ENCODE assay signal across 10 cellular contexts in the genomic region with DNA sequence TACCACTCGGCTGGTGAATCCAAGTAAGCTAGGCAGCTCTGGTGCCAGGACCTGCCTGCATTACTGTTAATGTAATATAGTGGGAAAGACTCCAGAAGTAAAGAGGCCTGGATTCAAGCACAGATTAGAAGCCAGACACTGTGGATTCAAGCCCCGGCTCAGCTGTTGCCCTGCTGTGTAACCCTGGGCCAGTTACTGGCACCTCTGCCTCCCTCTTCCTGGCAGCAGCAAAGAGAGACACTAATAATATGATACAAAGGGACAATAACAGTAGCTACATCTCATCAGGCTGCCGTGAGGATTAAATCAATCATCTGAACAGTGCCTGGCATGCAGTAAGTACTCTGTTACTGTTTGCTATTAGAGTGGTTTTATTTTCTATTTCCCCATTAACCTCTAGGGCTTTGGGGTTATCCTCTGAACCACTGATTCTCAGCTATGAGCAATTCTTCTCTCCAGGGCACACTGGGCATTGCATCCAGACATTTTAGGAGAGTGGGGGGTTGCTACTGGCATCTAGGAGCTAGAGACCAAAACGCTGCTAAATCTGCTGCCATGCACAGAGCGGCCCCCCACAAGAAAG.
DNase-seq lines count a peak whose midpoint lies in the region; ATAC-seq and TF ChIP-seq lines count a peak whose summit lies in the region.
"Had no signal": no experiment of that assay in that cellular context is flagged by ENCODE, and none has a peak within 500 bp of the region (broad histone marks: within the 10 kb centered on the region; RNA-seq: fewer than 3 reads in every experiment).

No MANE protein-coding gene starts in this region.

- H3K9me3 ChIP-seq in GM23248 (ENCODE audit: low read depth) (no peaks in the 10 kb centered on the region), mammary epithelial cell (replicated peaks; ENCODE audit: insufficient read depth, low read length) (no peaks in the 10 kb centered on the region)
- H3K9me3 ChIP-seq: testis had no signal

- no peaks in the 10 kb centered on the region for H4K20me1 ChIP-seq in GM23248 (ENCODE audit: insufficient read depth)
- no peaks in the 10 kb centered on the region for H4K20me1 ChIP-seq in mammary epithelial cell (ENCODE audit: insufficient read depth, low read length)

- ATAC-seq in sciatic nerve: peak; percentile 25
- ATAC-seq in GM18867 (IDR thresholded peaks at IDR 0.05; ENCODE audit: unreplicated experiment): no peak
- ATAC-seq in HG03139 (IDR thresholded peaks at IDR 0.05; ENCODE audit: unreplicated experiment): no peak
- ATAC-seq in HG02981 (IDR thresholded peaks at IDR 0.05; ENCODE audit: unreplicated experiment): no peak

- no peaks in the 10 kb centered on the region for H3K9me2 ChIP-seq in GM23248 (ENCODE audit: insufficient read depth)

- H2AFZ ChIP-seq in GM23248 (no peak overlapping the region), mammary epithelial cell (ENCODE audit: low read depth, low read length) (no peak overlapping the region)

- H3K27me3 ChIP-seq in GM23248 (replicated peaks; ENCODE audit: insufficient read depth) (no peaks in the 10 kb centered on the region), mammary epithelial cell (ENCODE audit: insufficient read depth, low read length) (no peaks in the 10 kb centered on the region)
- H3K27me3 ChIP-seq: testis had no signal

- intact Hi-C loops in sciatic nerve (cut with DNase I): no loop called here
- intact Hi-C loops in mammary epithelial cell (cut with micrococcal nuclease): loop anchor here (5.0 kb wide), 1 partner anchor 1789 kb away; no protein-coding TSS in a partner anchor

- dilution Hi-C loops in mammary epithelial cell (cut with HindIII; ENCODE audit: low sequenced_read_pairs): no loop called here

- H3K4me1 ChIP-seq in GM23248 (ENCODE audit: insufficient read depth): peaks cover 23% of the 10 kb centered on the region
- peaks cover 11% of the 10 kb centered on the region for H3K4me1 ChIP-seq in mammary epithelial cell (ENCODE audit: insufficient read depth, low read length)
- H3K4me1 ChIP-seq: testis had no signal

- H3K4me3 ChIP-seq in GM23248 (no peak overlapping the region), mammary epithelial cell (replicated peaks in 1 of 3; ENCODE audit: insufficient read depth in 1 of 3, low read depth in 2 of 3, low read length in 3 of 3) (no peak overlapping the region)
- H3K4me3 ChIP-seq: testis had no signal

- 36 to 44% methylated on average over 5 of the region's 5 CpGs for WGBS in GM23248 (ENCODE audit: low coverage in 1 of 2, low lambda C conversion rate in 2 of 2, missing lambda C conversion rate in 2 of 2), 2 experiments
- WGBS in mammary epithelial cell (ENCODE audit: low coverage, missing lambda C conversion rate): 72% methylated on average over 5 of the region's 5 CpGs

- TF ChIP-seq CTCF in mammary epithelial cell (conservative IDR thresholded peaks at IDR 0.05 in 1 of 2, IDR thresholded peaks at IDR 0.05 in 1 of 2; ENCODE audit: extremely low read depth in 1 of 2, insufficient read depth in 1 of 2, low read depth in 1 of 2, low read length in 2 of 2): no peak

- peaks cover 6% of the 10 kb centered on the region; the same call in 1 of the 2 replicates for H3F3A ChIP-seq in GM23248 (ENCODE audit: insufficient read depth)

- in situ Hi-C loops in GM23248 (cut with MboI): no loop called here
- in situ Hi-C loops in mammary epithelial cell (cut with MboI; ENCODE audit: low sequenced_read_pairs in 2 of 2): loop anchor here in 1 of 2 donors (25.0 kb wide), 1 partner anchor 374 kb away; no protein-coding TSS in a partner anchor

- H3K27ac ChIP-seq in GM23248 (0 out of 2 replicates have a peak overlapping the region, but pooled peaks have one; percentile 25), mammary epithelial cell (ENCODE audit: insufficient read depth, low read depth, low read length) (no peak overlapping the region)
- H3K27ac ChIP-seq: testis had no signal

- DNase-seq in GM23248: peak; percentile 47
- peak; percentile 65 for DNase-seq in NCI-H446 treated with DMSO at 0.1 percent for 48 hours (lab: John Stamatoyannopoulos, UW)
- peak; percentile 39 for DNase-seq in fibroblast of gingiva (ENCODE audit: low read depth)
- no peak for DNase-seq in sciatic nerve (ENCODE audit: low spot score)
- no peak for DNase-seq in mammary epithelial cell
- DNase-seq: DMS79, testis had no signal

- H3K4me2 ChIP-seq in GM23248 (ENCODE audit: unreplicated experiment) (peak overlapping the region; percentile 5), mammary epithelial cell (ENCODE audit: insufficient read depth, low read depth, low read length) (no peak overlapping the region)

- CTCF ChIA-PET in mammary epithelial cell (lab: Charles Lee; ENCODE audit: low non-redundant PET): no interaction called here

- BruUV-seq in mammary epithelial cell (replicated peaks; lab: Mats Ljungman, UMichigan): no TSS peak

- no peak overlapping the region; the same call in 1 of the 2 replicates for H3K9ac ChIP-seq in GM23248
- H3K9ac ChIP-seq in mammary epithelial cell (ENCODE audit: insufficient read depth, low read length): no peak overlapping the region

- H3K79me2 ChIP-seq in GM23248 (ENCODE audit: insufficient read depth): peaks cover 89% of the 10 kb centered on the region
- peaks cover 71% of the 10 kb centered on the region for H3K79me2 ChIP-seq in mammary epithelial cell (ENCODE audit: insufficient read depth, low read length)

- peaks cover 10% of the 10 kb centered on the region; the same call in 1 of the 2 replicates for H3K36me3 ChIP-seq in GM23248 (ENCODE audit: low read depth)
- H3K36me3 ChIP-seq in mammary epithelial cell (ENCODE audit: insufficient read depth, low read length): peaks cover 11% of the 10 kb centered on the region

Comparison
In these comparisons a context has a peak if more than half of its experiments do, and no peak if none do; other contexts are left out.
1. DNase-seq: peak in GM23248 (single experiment), NCI-H446 treated with DMSO at 0.1 percent for 48 hours (single experiment) and fibroblast of gingiva (single experiment); none in sciatic nerve (single experiment) and mammary epithelial cell (single experiment).